Comparison of ENCODE assay signal across 8 cellular contexts in the genomic region with DNA sequence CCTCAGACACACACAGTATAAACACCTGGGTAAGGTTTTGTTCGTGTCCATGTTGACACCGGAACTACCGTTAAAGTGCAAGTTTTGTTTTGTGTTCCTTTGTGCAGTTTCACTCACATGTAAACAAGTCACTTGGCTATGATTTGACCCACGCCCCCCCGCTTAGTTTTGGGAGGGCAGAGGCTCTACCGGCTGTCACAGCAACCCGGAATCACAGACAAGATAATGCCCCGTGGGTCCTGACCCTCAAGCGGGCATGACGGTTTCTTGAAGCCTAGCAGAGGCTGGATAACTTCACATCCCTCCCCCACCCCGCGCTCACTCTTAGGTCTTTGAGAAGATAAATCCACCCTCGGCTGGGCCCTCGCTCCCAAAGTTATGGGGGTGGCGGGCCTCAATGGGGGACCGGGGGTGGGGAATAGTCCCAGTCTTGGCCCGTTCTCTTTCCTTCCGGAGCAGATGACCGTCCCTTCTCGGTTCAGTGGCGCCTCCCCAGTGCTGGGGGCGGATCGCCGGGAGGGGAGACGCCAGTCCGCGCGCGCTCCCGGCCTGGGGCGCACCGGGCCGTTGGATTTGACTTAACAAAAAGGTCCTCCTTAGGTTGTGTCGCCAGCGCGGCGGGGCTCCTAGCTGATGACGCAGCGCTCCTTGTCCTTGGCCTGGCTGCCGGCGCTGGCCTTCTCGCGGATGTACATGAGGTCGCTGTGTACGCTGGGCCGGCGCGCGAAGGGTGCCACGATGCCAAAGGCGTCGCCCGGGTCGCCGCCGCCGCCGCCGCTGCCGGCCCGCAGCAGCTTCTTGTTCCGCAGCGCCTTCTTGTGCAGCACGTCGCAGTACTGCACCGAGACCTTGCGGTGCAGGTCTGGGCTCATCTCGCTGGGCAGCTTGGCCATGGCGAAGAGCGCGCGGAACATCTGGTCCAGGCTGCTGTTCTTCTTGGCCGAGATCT. TPM values are rescaled to one million over a fixed set of nuclear protein-coding genes. Genes with fewer than 3 reads are reported as not detected.
DNase-seq lines count a peak whose midpoint lies in the region; ATAC-seq and TF ChIP-seq lines count a peak whose summit lies in the region.
"Had no signal": no experiment of that assay in that cellular context is flagged by ENCODE, and none has a peak within 500 bp of the region (broad histone marks: within the 10 kb centered on the region; RNA-seq: fewer than 3 reads in every experiment).

No MANE protein-coding gene starts in this region.

- peaks cover 19% of the 10 kb centered on the region; the same call in 2 of the 3 replicates for H3K36me3 Mint-ChIP-seq in GM23338 (ENCODE audit: low read depth)
- peaks cover 30% of the 10 kb centered on the region for H3K36me3 Mint-ChIP-seq in activated CD4-positive, alpha-beta T cell treated with anti-CD3 and anti-CD28 coated beads, Interleukin-2, amount 10 ng/mL, durations not matched to agents 24 days and 14 days (ENCODE audit: low read depth)
- H3K36me3 Mint-ChIP-seq in naive thymus-derived CD4-positive, alpha-beta T cell, result peaks cover under 1 to 12% (median 4%) of the 10 kb centered on the region in 5 donors

- H3K4me1 Mint-ChIP-seq in GM23338, result peaks cover 37% of the 10 kb centered on the region
- H3K4me1 Mint-ChIP-seq in activated CD4-positive, alpha-beta T cell treated with anti-CD3 and anti-CD28 coated beads, Interleukin-2, amount 10 ng/mL, durations not matched to agents 24 days and 14 days, result peaks cover 11% of the 10 kb centered on the region
- peaks cover 12 to 20% (median 14%) of the 10 kb centered on the region in 7 donors for H3K4me1 Mint-ChIP-seq in naive thymus-derived CD4-positive, alpha-beta T cell

- no peaks in the 10 kb centered on the region for H3K9me3 ChIP-seq in esophagus squamous epithelium
- no peaks in the 10 kb centered on the region for H3K9me3 ChIP-seq in naive thymus-derived CD4-positive, alpha-beta T cell (ENCODE audit: control insufficient read depth in 2 of 3, low read length in 3 of 3)
- H3K9me3 ChIP-seq in aorta (ENCODE audit: control insufficient read depth, low read length), result no peaks in the 10 kb centered on the region

- TF ChIP-seq CTCF in GM23338 (conservative IDR thresholded peaks at IDR 0.05; ENCODE audit: low read depth in 2 of 2) (0 out of 4 replicates have a peak, but pooled peaks of 1 of the 2 experiments have one; percentile 7), esophagus squamous epithelium (IDR thresholded peaks at IDR 0.05) (no peak)

- peaks cover 3% of the 10 kb centered on the region for H3F3A ChIP-seq in GM23338 (replicated peaks; ENCODE audit: low read depth)

- H3K27me3 Mint-ChIP-seq in GM23338 (ENCODE audit: insufficient read depth, low read depth, poor library complexity), result peaks cover 35% of the 10 kb centered on the region
- peaks cover 20% of the 10 kb centered on the region for H3K27me3 Mint-ChIP-seq in activated CD4-positive, alpha-beta T cell treated with anti-CD3 and anti-CD28 coated beads, Interleukin-2, amount 10 ng/mL, durations not matched to agents 24 days and 14 days
- H3K27me3 Mint-ChIP-seq in naive thymus-derived CD4-positive, alpha-beta T cell, result peaks cover 4 to 24% (median 6%) of the 10 kb centered on the region in 5 donors

- peaks cover 26% of the 10 kb centered on the region; the same call in 1 of the 2 replicates for H4K20me1 ChIP-seq in GM23338 (replicated peaks; ENCODE audit: insufficient read depth)

- DNase-seq in GM23338 (ENCODE audit: low spot score), result peak; percentile 83
- peak; percentile 74 for DNase-seq in activated CD4-positive, alpha-beta T cell treated with anti-CD3 and anti-CD28 coated beads, Interleukin-2, amount 10 ng/mL, durations not matched to agents 24 days and 14 days
- DNase-seq in esophagus squamous epithelium (lab: John Stamatoyannopoulos, UW), result no peak
- peak in 6 of 9 donors; percentile 10 to 34 (median 14) for DNase-seq in naive thymus-derived CD4-positive, alpha-beta T cell
- peak in 1 of 2 donors; percentile 87 for DNase-seq in aorta
- no peak for DNase-seq in SW 1271 (lab: John Stamatoyannopoulos, UW)

- H3K27ac ChIP-seq in GM23338 (ENCODE audit: low read depth) (no peak overlapping the region), esophagus squamous epithelium (peak overlapping the region; percentile 6 to 87 (median 74)), aorta (ENCODE audit: low read depth in 1 of 2, low read length in 2 of 2) (no peak overlapping the region)
- H3K27ac ChIP-seq in naive thymus-derived CD4-positive, alpha-beta T cell (ENCODE audit: low read depth, low read length), result no peak overlapping the region

- WGBS in esophagus squamous epithelium, 2 donors, result 19 to 40% methylated on average over 15 of the region's 73 CpGs
- 17% methylated on average over 70 to 73 of the region's 73 CpGs for WGBS in aorta, 2 donors

- no peak for TF ChIP-seq POLR2A in esophagus squamous epithelium (IDR thresholded peaks at IDR 0.05)

- H3K36me3 ChIP-seq in GM23338 (ENCODE audit: insufficient read depth) (no peaks in the 10 kb centered on the region), esophagus squamous epithelium (peaks cover 8 to 33% (median 9%) of the 10 kb centered on the region in 3 donors), aorta (ENCODE audit: control insufficient read depth in 1 of 2, insufficient read depth in 2 of 2, low read length in 1 of 2) (peaks cover 0 to 4% of the 10 kb centered on the region in 2 donors)
- peaks cover 0 to 18% (median 0%) of the 10 kb centered on the region in 3 experiments for H3K36me3 ChIP-seq in naive thymus-derived CD4-positive, alpha-beta T cell (ENCODE audit: control insufficient read depth in 2 of 3, insufficient read depth in 3 of 3, low read length in 3 of 3)

- H3K27ac Mint-ChIP-seq in GM23338, result no peak overlapping the region
- H3K27ac Mint-ChIP-seq in activated CD4-positive, alpha-beta T cell treated with anti-CD3 and anti-CD28 coated beads, Interleukin-2, amount 10 ng/mL, durations not matched to agents 24 days and 14 days, result peak overlapping the region; percentile 72
- H3K27ac Mint-ChIP-seq in naive thymus-derived CD4-positive, alpha-beta T cell, result peak overlapping the region in 2 of 9 donors; percentile 29

- H3K79me2 ChIP-seq in GM23338 (replicated peaks; ENCODE audit: insufficient read depth), result no peaks in the 10 kb centered on the region

- H3K27me3 ChIP-seq in GM23338 (ENCODE audit: insufficient read depth) (peaks cover 25% of the 10 kb centered on the region), esophagus squamous epithelium (peaks cover 0 to 18% (median 0%) of the 10 kb centered on the region in 4 donors), aorta (ENCODE audit: control insufficient read depth in 1 of 2, insufficient read depth in 2 of 2, low read length in 1 of 2) (no peaks in the 10 kb centered on the region)
- H3K27me3 ChIP-seq in naive thymus-derived CD4-positive, alpha-beta T cell (ENCODE audit: control insufficient read depth in 2 of 2, insufficient read depth in 2 of 2, low read length in 2 of 2), result no peaks in the 10 kb centered on the region

- H2AFZ ChIP-seq in GM23338, result peak overlapping the region; percentile 59; the same call in 1 of the 2 replicates

- H3K4me2 ChIP-seq in GM23338, result peak overlapping the region; percentile 96

- POLR2A ChIA-PET in naive thymus-derived CD4-positive, alpha-beta T cell (lab: Charles Lee), result no interaction called here

- peak; percentile 5 for ATAC-seq in GM23338
- ATAC-seq in naive thymus-derived CD4-positive, alpha-beta T cell, result no peak
- ATAC-seq in aorta (ENCODE audit: low FRiP score), result peak; percentile 4
- no peak for ATAC-seq in HG02973 (IDR thresholded peaks at IDR 0.05; ENCODE audit: unreplicated experiment)

- H3K4me3 Mint-ChIP-seq in GM23338, result peak overlapping the region; percentile 76
- peak overlapping the region; percentile 77 for H3K4me3 Mint-ChIP-seq in activated CD4-positive, alpha-beta T cell treated with anti-CD3 and anti-CD28 coated beads, Interleukin-2, amount 10 ng/mL, durations not matched to agents 24 days and 14 days
- H3K4me3 Mint-ChIP-seq in naive thymus-derived CD4-positive, alpha-beta T cell, result peak overlapping the region; percentile 77 to 91 (median 86)

- H3K4me1 ChIP-seq in GM23338 (ENCODE audit: insufficient read depth) (peaks cover 29% of the 10 kb centered on the region), esophagus squamous epithelium (peaks cover 18 to 43% (median 20%) of the 10 kb centered on the region in 3 donors), aorta (ENCODE audit: control insufficient read depth in 1 of 2, insufficient read depth in 2 of 2, low read length in 2 of 2) (no peaks in the 10 kb centered on the region)
- peaks cover 3 to 11% of the 10 kb centered on the region in 2 donors for H3K4me1 ChIP-seq in naive thymus-derived CD4-positive, alpha-beta T cell (ENCODE audit: control insufficient read depth in 2 of 2, insufficient read depth in 2 of 2, low read length in 2 of 2)

- CTCF ChIA-PET in naive thymus-derived CD4-positive, alpha-beta T cell (lab: Charles Lee), result no interaction called here

- H3K4me3 ChIP-seq in GM23338 (peak overlapping the region; percentile 91), esophagus squamous epithelium (peak overlapping the region; percentile 58 to 77 (median 62)), aorta (ENCODE audit: low read length in 2 of 2) (no peak overlapping the region)
- H3K4me3 ChIP-seq in naive thymus-derived CD4-positive, alpha-beta T cell (ENCODE audit: low read length), result peak overlapping the region; percentile 61

- intact Hi-C loops in activated CD4-positive, alpha-beta T cell treated with anti-CD3 and anti-CD28 coated beads, Interleukin-2, amount 10 ng/mL, durations not matched to agents 24 days and 14 days (cut with micrococcal nuclease), result loop anchor here (5.0 to 10.0 kb wide), 4 partner anchors 73 to 540 kb away; a partner anchor contains a TSS
- intact Hi-C loops in esophagus squamous epithelium (cut with DNase I), result loop anchor here (5.0 to 10.0 kb wide), 2 partner anchors 140 to 148 kb away; no protein-coding TSS in a partner anchor
- intact Hi-C loops in naive thymus-derived CD4-positive, alpha-beta T cell (cut with micrococcal nuclease), result loop anchor here (5.0 to 10.0 kb wide), 3 partner anchors 70 to 543 kb away; a partner anchor contains a TSS
- intact Hi-C loops in aorta (cut with DNase I), result loop anchor here in 1 of 2 donors (5.0 kb wide), 2 partner anchors 98 to 137 kb away; a partner anchor contains a TSS

- no peaks in the 10 kb centered on the region; the same call in 2 of the 3 replicates for H3K9me3 Mint-ChIP-seq in GM23338
- no peaks in the 10 kb centered on the region for H3K9me3 Mint-ChIP-seq in activated CD4-positive, alpha-beta T cell treated with anti-CD3 and anti-CD28 coated beads, Interleukin-2, amount 10 ng/mL, durations not matched to agents 24 days and 14 days
- peaks cover 0 to 1% (median 0%) of the 10 kb centered on the region in 11 donors for H3K9me3 Mint-ChIP-seq in naive thymus-derived CD4-positive, alpha-beta T cell

- H3K9me2 ChIP-seq in GM23338 (ENCODE audit: insufficient read depth), result no peaks in the 10 kb centered on the region

RNA-seq across cellular contexts. Expression of a gene that starts 1.4 kb away (rescaled TPM):
- total RNA-seq in GM23338 (2014; rRNA removed; shearing (Covaris generic)), result 1.4 and 3.7 TPM in 2 replicates
- polyA plus RNA-seq in GM23338 (2016; fragmentation: Nextera tagmentation; extraction: Ambion mirVana) (3.6 and 3.9 TPM in 2 replicates), aorta (1 to 10 TPM; 2.9 to 4.6 TPM)
- total RNA-seq in activated CD4-positive, alpha-beta T cell treated with anti-CD3 and anti-CD28 coated beads, Interleukin-2, amount 10 ng/mL, durations not matched to agents 24 days and 14 days, result 6.6 and 7.5 TPM in 2 replicates
- total RNA-seq in esophagus squamous epithelium (1 to 10 TPM; 1.1 to 8.4 (median 4.3) TPM), aorta (10 to 100 TPM; 12.0 to 50.1 TPM)
- 1 to 10 TPM in 3 of 5 experiments, under 1 TPM in 2; 0.35 to 2.5 (median 1.0) TPM for total RNA-seq in naive thymus-derived CD4-positive, alpha-beta T cell
- not detected for polyA plus RNA-seq in naive thymus-derived CD4-positive, alpha-beta T cell
- total RNA-seq: RPMI7951 had no signal

RNA-seq across cellular contexts. Expression of a gene that starts 18.0 kb away (rescaled TPM):
- total RNA-seq in GM23338 (2014; rRNA removed; shearing (Covaris generic)), result 19.9 and 27.0 TPM in 2 replicates
- polyA plus RNA-seq in GM23338 (2016; fragmentation: Nextera tagmentation; extraction: Ambion mirVana), result 14.0 and 17.3 TPM in 2 replicates
- total RNA-seq in activated CD4-positive, alpha-beta T cell treated with anti-CD3 and anti-CD28 coated beads, Interleukin-2, amount 10 ng/mL, durations not matched to agents 24 days and 14 days, result 14.4 and 15.3 TPM in 2 replicates
- total RNA-seq in esophagus squamous epithelium, result 10 to 100 TPM in 3 of 4 donors, 1 to 10 TPM in 1; 5.8 to 15.4 (median 12.2) TPM
- total RNA-seq in naive thymus-derived CD4-positive, alpha-beta T cell, result 10 to 100 TPM; 14.0 to 24.1 (median 17.2) TPM
- 10 to 100 TPM; 16.8 to 19.9 TPM for polyA plus RNA-seq in naive thymus-derived CD4-positive, alpha-beta T cell
- total RNA-seq in aorta, result 10 to 100 TPM in 1 of 2 donors, 1 to 10 TPM in 1; 7.7 to 11.1 TPM
- 1 to 10 TPM; 6.6 to 7.9 TPM for polyA plus RNA-seq in aorta

Comparison
In these comparisons a context has a peak if more than half of its experiments do, and no peak if none do; other contexts are left out.
1. ATAC-seq: peak in GM23338 (single experiment) and aorta (single experiment); none in naive thymus-derived CD4-positive, alpha-beta T cell (single experiment) and HG02973 (single experiment).
2. DNase-seq: peak in GM23338 (single experiment), activated CD4-positive, alpha-beta T cell treated with anti-CD3 and anti-CD28 coated beads, Interleukin-2, amount 10 ng/mL, durations not matched to agents 24 days and 14 days (single experiment) and naive thymus-derived CD4-positive, alpha-beta T cell (6 of 9); none in esophagus squamous epithelium (single experiment) and SW 1271 (0 of 2).
3. H3K27ac ChIP-seq: peak in esophagus squamous epithelium (4 of 4); none in GM23338 (single experiment), naive thymus-derived CD4-positive, alpha-beta T cell (single experiment) and aorta (0 of 2).
4. H3K4me3 ChIP-seq: peak in GM23338 (single experiment), esophagus squamous epithelium (4 of 4) and naive thymus-derived CD4-positive, alpha-beta T cell (single experiment); none in aorta (0 of 2).
5. Peak in every context shown above with its lines, with median percentiles within 50 percentile points of each other: H3K4me3 Mint-ChIP-seq.